ENCODE assay signal across 8 cellular contexts in genomic region chr15:66304425-66304824, GRCh38. TPM values are rescaled to one million over a fixed set of nuclear protein-coding genes. Genes with fewer than 3 reads are reported as not detected.
DNase-seq lines count a peak whose midpoint lies in the region; ATAC-seq and TF ChIP-seq lines count a peak whose summit lies in the region.
"Not testable (repeated sequence)": the region's sequence is repeated elsewhere in the genome, so short reads cannot be mapped to it uniquely, and the experiment has no call there.
"Had no signal": no experiment of that assay in that cellular context is flagged by ENCODE, and none has a peak within 500 bp of the region (broad histone marks: within the 10 kb centered on the region; RNA-seq: fewer than 3 reads in every experiment).

No MANE protein-coding gene starts in this region.

- intact Hi-C loops in left colon (cut with DNase I, micrococcal nuclease); transverse colon (cut with DNase I; ENCODE audit: low total_unique reads): not testable (repeated sequence)

- in situ Hi-C loops in HAP-1 (cut with MboI; ENCODE audit: low sequenced_read_pairs); transverse colon (cut with MboI; ENCODE audit: low pct_ligation_motif_present in 1 of 4, low pct_unique_long_range_greater_than_20kb in 1 of 4, low sequenced_read_pairs in 3 of 4): not testable (repeated sequence)

- H3K9me3 ChIP-seq in HAP-1; T-helper 17 cell (ENCODE audit: control insufficient read depth, low read length, poor library complexity, severe bottlenecking); transverse colon: not testable (repeated sequence)

- H3K36me3 Mint-ChIP-seq in T-helper 17 cell (ENCODE audit: low read depth), result not testable (repeated sequence)

- H3K36me3 ChIP-seq in HAP-1 (replicated peaks), result peaks cover 10% of the 10 kb centered on the region
- H3K36me3 ChIP-seq in transverse colon, result not testable (repeated sequence)

- not testable (repeated sequence) for ATAC-seq in T-helper 17 cell
- ATAC-seq in left colon, result peak; percentile 76

- peak; percentile 75 to 89 for DNase-seq in HAP-1 (ENCODE audit: low spot score in 2 of 2)
- peak; percentile 40 for DNase-seq in LoVo (ENCODE audit: low spot score)
- DNase-seq in NCI-H69 (lab: John Stamatoyannopoulos, UW), result peak; percentile 60
- DNase-seq in T-helper 17 cell, result not testable (repeated sequence)
- DNase-seq in left colon, result peak; percentile 54 to 76
- DNase-seq in transverse colon, result peak; percentile 72

- peak overlapping the region in 2 of 4 donors; percentile 26 to 55 for H3K27ac ChIP-seq in transverse colon

- H3K4me1 Mint-ChIP-seq in T-helper 17 cell, result peaks cover 23% of the 10 kb centered on the region

- TF ChIP-seq EP300 in transverse colon (IDR thresholded peaks at IDR 0.05; ENCODE audit: low read depth), result not testable (repeated sequence)

- H3K27me3 ChIP-seq in HAP-1 (ENCODE audit: low read depth); transverse colon: not testable (repeated sequence)

- H3K27ac Mint-ChIP-seq in T-helper 17 cell, result peak overlapping the region; percentile 63

- H3K4me3 Mint-ChIP-seq in T-helper 17 cell, result not testable (repeated sequence)

- WGBS in transverse colon (ENCODE audit: low coverage in 1 of 2), 2 donors, result 52 to 58% methylated on average over 9 to 10 of the region's 10 CpGs

- TF ChIP-seq CTCF in transverse colon (IDR thresholded peaks at IDR 0.05), result not testable (repeated sequence)

- H3K4me3 ChIP-seq in HAP-1, transverse colon: not testable (repeated sequence)

- H3K27me3 Mint-ChIP-seq in T-helper 17 cell, result not testable (repeated sequence)

- not testable (repeated sequence) for H3K4me1 ChIP-seq in HAP-1
- peaks cover 0 to 14% (median 7%) of the 10 kb centered on the region in 4 donors for H3K4me1 ChIP-seq in transverse colon

- not testable (repeated sequence) for TF ChIP-seq POLR2A in transverse colon (IDR thresholded peaks at IDR 0.05)

RNA-seq across cellular contexts. Expression of gene DIS3L, which starts 11.1 kb away (rescaled TPM):
- total RNA-seq in T-helper 17 cell (10 to 100 TPM; 22.1 to 22.3 TPM), left colon (10 to 100 TPM; 20.1 to 24.4 TPM), transverse colon (10 to 100 TPM; 17.6 to 24.8 (median 24.3) TPM)

RNA-seq across cellular contexts. Expression of gene MEGF11, which starts 50.9 kb away (rescaled TPM):
- total RNA-seq in T-helper 17 cell, result not detected
- total RNA-seq in left colon, result not detected
- total RNA-seq in transverse colon, result under 1 TPM in 1 of 4 donors, not detected in 3; 0.16 TPM
- total RNA-seq: CD4-positive, CD25-positive, alpha-beta regulatory T cell; CD8-positive, alpha-beta T cell had no signal

RNA-seq across cellular contexts. Expression of gene TIPIN, which starts 52.1 kb away (rescaled TPM):
- total RNA-seq in T-helper 17 cell (1 to 10 TPM; 2.9 to 4.2 TPM), left colon (1 to 10 TPM; 2.6 to 7.8 TPM), transverse colon (1 to 10 TPM in 3 of 4 donors, not detected in 1; 2.2 to 4.0 (median 2.5) TPM)
